Comparison of ENCODE assay signal across 15 cellular contexts in genomic region chr12:23415180-23415579, GRCh38.
A peak's percentile ranks its signal among the peaks of the same experiment; 100 is the strongest.
DNase-seq lines count a peak whose midpoint lies in the region; ATAC-seq and TF ChIP-seq lines count a peak whose summit lies in the region.
"Had no signal": no experiment of that assay in that cellular context is flagged by ENCODE, and none has a peak within 500 bp of the region (broad histone marks: within the 10 kb centered on the region; RNA-seq: fewer than 3 reads in every experiment).

No MANE protein-coding gene starts in this region.

- intact Hi-C loops in ascending aorta (cut with DNase I) (no loop called here), tibial artery (cut with DNase I; ENCODE audit: low total_unique reads) (no loop called here)

- DNase-seq in LNCaP clone FGC (ENCODE audit: low read depth) (peak; percentile 6), ascending aorta (ENCODE audit: low spot score in 2 of 2) (no peak), fibroblast of pulmonary artery (ENCODE audit: low read depth) (peak; percentile 18), tibial artery (no peak), MV-4-11 (lab: John Stamatoyannopoulos, UW) (no peak)
- DNase-seq: BE2C; CD4-positive, alpha-beta memory T cell; DMS79; H7 had no signal

- H3K4me1 ChIP-seq in ascending aorta (peaks cover 4 to 13% of the 10 kb centered on the region in 2 donors), tibial artery (peaks cover 0 to 43% (median 16%) of the 10 kb centered on the region in 4 donors)
- H3K4me1 ChIP-seq: A549, BE2C had no signal

- ATAC-seq in GM21737 (IDR thresholded peaks at IDR 0.05; ENCODE audit: unreplicated experiment) (no peak), HG02798 (IDR thresholded peaks at IDR 0.05; ENCODE audit: poor library complexity, unreplicated experiment) (no peak)
- ATAC-seq: A549, GM12878, GM23338 had no signal

- H3K4me3 ChIP-seq in LNCaP clone FGC (ENCODE audit: low read depth, low read length) (no peak overlapping the region), ascending aorta (no peak overlapping the region), fibroblast of pulmonary artery (replicated peaks; ENCODE audit: low read depth, low read length) (no peak overlapping the region), tibial artery (no peak overlapping the region)
- H3K4me3 ChIP-seq: A549, GM12878, GM23338 had no signal

- H3K9me3 ChIP-seq in ascending aorta (no peaks in the 10 kb centered on the region), tibial artery (no peaks in the 10 kb centered on the region)
- H3K9me3 ChIP-seq: BE2C had no signal

- peak overlapping the region; percentile 23 to 37 for H3K27ac ChIP-seq in ascending aorta
- H3K27ac ChIP-seq in tibial artery: peak overlapping the region; percentile 38 to 54
- H3K27ac ChIP-seq: A549, C4-2B had no signal

- H3K27me3 ChIP-seq in ascending aorta (no peaks in the 10 kb centered on the region), tibial artery (no peaks in the 10 kb centered on the region)
- H3K27me3 ChIP-seq: BE2C had no signal

- no peaks in the 10 kb centered on the region for H3K36me3 ChIP-seq in ascending aorta
- H3K36me3 ChIP-seq in tibial artery: no peaks in the 10 kb centered on the region
- H3K36me3 ChIP-seq: BE2C had no signal

- TF ChIP-seq CTCF in LNCaP clone FGC (IDR thresholded peaks at IDR 0.05; ENCODE audit: control insufficient read depth, extremely low read depth, insufficient read depth) (no peak), ascending aorta (IDR thresholded peaks at IDR 0.05) (no peak), fibroblast of pulmonary artery (IDR thresholded peaks at IDR 0.05; ENCODE audit: low read length, missing control alignments) (no peak), tibial artery (IDR thresholded peaks at IDR 0.05) (no peak)

Comparison
In these comparisons a context has a peak if more than half of its experiments do, and no peak if none do; other contexts are left out.
1. DNase-seq: peak in LNCaP clone FGC (single experiment) and fibroblast of pulmonary artery (single experiment); none in ascending aorta (0 of 2), tibial artery (0 of 2) and MV-4-11 (single experiment).